8 cellular contexts compared by ENCODE assay signal in the genomic region with DNA sequence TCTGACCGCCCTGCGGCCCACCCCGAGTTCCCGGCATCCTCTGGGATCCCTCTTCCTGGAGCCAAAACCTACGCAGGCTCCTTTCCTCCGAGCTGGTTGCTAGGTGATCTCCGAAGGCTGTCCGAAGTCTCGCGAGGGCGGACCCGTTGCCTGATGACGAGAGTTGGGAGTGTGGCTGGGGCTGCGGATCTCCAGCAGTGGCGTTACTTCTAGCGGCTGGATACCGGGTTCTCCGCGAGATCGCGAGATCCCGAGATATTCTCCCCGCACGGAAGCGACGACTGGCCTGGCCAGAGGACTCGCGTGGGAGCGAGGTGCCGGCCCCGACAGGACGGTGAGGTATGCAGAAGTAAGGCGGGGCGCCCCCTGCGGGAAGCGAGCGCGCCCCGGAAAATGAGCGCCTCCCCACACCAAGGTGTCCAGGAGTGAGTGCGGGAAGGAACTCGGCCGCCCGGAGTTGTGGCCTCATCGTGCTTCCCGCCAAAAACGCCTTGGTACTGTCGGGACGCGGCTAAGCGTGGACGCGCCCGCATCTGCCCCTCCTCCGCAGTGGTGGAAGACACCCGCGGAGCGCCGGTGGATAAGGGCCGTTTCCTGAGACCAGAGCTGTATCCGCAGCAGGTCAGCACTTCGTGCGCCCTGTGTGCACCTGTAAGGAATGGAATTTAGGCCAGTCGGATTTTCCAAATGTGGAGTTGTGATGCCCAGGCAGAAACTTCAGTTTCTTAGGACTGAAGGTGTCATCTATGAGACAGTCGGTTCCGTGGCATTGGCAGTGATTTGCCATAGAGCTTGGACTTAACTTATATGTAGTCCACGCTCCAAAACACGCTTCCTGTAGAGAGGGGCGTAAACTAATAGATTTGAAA. TPM values are rescaled to one million over a fixed set of nuclear protein-coding genes. Genes with fewer than 3 reads are reported as not detected.
DNase-seq lines count a peak whose midpoint lies in the region; ATAC-seq lines count a peak whose summit lies in the region.

A gene (plus strand): TSS at position 146 of the 869 bp plus-strand sequence. CDS start 1,426 bp downstream, outside the sequence.

- H2BK5ac ChIP-seq in mesendoderm (ENCODE audit: low read length) = no peak within 1 kb of the TSS

- H3K36me3 ChIP-seq in endocrine pancreas (ENCODE audit: control insufficient read depth, insufficient read depth, low read length) (no peaks in the 10 kb centered on the region), mesendoderm (ENCODE audit: control insufficient read depth, insufficient read depth, low read length) (no peaks in the 10 kb centered on the region)

- peak; percentile 100 for DNase-seq in COLO829 (ENCODE audit: low spot score)
- peak; percentile 69 for DNase-seq in HS-5 (ENCODE audit: low read depth)
- DNase-seq in NK-92 (lab: John Stamatoyannopoulos, UW; ENCODE audit: unreplicated experiment) = peak; percentile 27
- peak; percentile 73 to 78 (median 76) for DNase-seq in activated CD8-positive, alpha-beta memory T cell treated with anti-CD3 and anti-CD28 coated beads for 48 hours (ENCODE audit: low read depth in 2 of 3, low spot score in 2 of 3)
- DNase-seq in mesendoderm = peak; percentile 99
- peak; percentile 77 for DNase-seq in stimulated activated CD8-positive, alpha-beta memory T cell treated with anti-CD3 and anti-CD28 coated beads, Interleukin-15, amount 100 ng/mL, for 1 hour (ENCODE audit: low read depth)

- H4K5ac ChIP-seq in mesendoderm (ENCODE audit: low read length) = no peak within 1 kb of the TSS

- peak within 1 kb of the TSS; percentile 53 for H3K18ac ChIP-seq in mesendoderm (ENCODE audit: low read length)

- peaks cover 2% of the 10 kb centered on the region for H3K79me2 ChIP-seq in mesendoderm (ENCODE audit: control insufficient read depth, insufficient read depth, low read length)

- H3K4me2 ChIP-seq in mesendoderm (ENCODE audit: low read length) = peak within 1 kb of the TSS; percentile 99

- H2BK15ac ChIP-seq in mesendoderm (replicated peaks; ENCODE audit: low read depth) = no peak within 1 kb of the TSS

- peaks cover 20% of the 10 kb centered on the region for H3K4me1 ChIP-seq in endocrine pancreas (ENCODE audit: control insufficient read depth, insufficient read depth, low read length)
- H3K4me1 ChIP-seq in mesendoderm (ENCODE audit: control insufficient read depth, low read depth, low read length) = peaks cover 2% of the 10 kb centered on the region

- H3K27me3 ChIP-seq in endocrine pancreas (ENCODE audit: control insufficient read depth, insufficient read depth, low read length) (no peaks in the 10 kb centered on the region), mesendoderm (ENCODE audit: insufficient read depth, low read length, poor library complexity) (no peaks in the 10 kb centered on the region)

- peak within 1 kb of the TSS; percentile 46 for H3K4ac ChIP-seq in mesendoderm (ENCODE audit: low read depth, low read length)

- no peak within 1 kb of the TSS for H2AK5ac ChIP-seq in mesendoderm (ENCODE audit: low read length)

- peak within 1 kb of the TSS; percentile 51 for H3K27ac ChIP-seq in mesendoderm (ENCODE audit: low read depth, low read length)

- H3K9me3 ChIP-seq in endocrine pancreas (ENCODE audit: control insufficient read depth, low read length) = no peaks in the 10 kb centered on the region

- H3K9ac ChIP-seq in endocrine pancreas (ENCODE audit: control insufficient read depth, insufficient read depth, low read length) (peak within 1 kb of the TSS; percentile 42), mesendoderm (ENCODE audit: low read length) (peak within 1 kb of the TSS; percentile 83)

- peak; percentile 72 for ATAC-seq in GM19468 (IDR thresholded peaks at IDR 0.05; ENCODE audit: extremely low read depth, unreplicated experiment)

- no peak within 1 kb of the TSS for H2BK120ac ChIP-seq in mesendoderm (ENCODE audit: low read depth, low read length)

- H3K56ac ChIP-seq in mesendoderm (ENCODE audit: low read length) = peak within 1 kb of the TSS; percentile 94

- H4K8ac ChIP-seq in mesendoderm (ENCODE audit: low read depth, low read length) = peak within 1 kb of the TSS; percentile 83

- no peak within 1 kb of the TSS for H3K23ac ChIP-seq in mesendoderm (ENCODE audit: low read length)

- WGBS in mesendoderm (ENCODE audit: extremely low coverage, insufficient coverage, low lambda C conversion rate) = no CpG with 5 or more reads among the region's 69 CpGs

- H3K4me3 ChIP-seq in endocrine pancreas (ENCODE audit: control insufficient read depth, insufficient read depth, low read length) (peak within 1 kb of the TSS; percentile 91), mesendoderm (ENCODE audit: low read length) (peak within 1 kb of the TSS; percentile 75)

- H3K79me1 ChIP-seq in mesendoderm (ENCODE audit: low read length) = peaks cover 3% of the 10 kb centered on the region

RNA-seq across cellular contexts. Expression of the gene that starts here (rescaled TPM):
- 2.0 TPM for polyA plus RNA-seq in mesendoderm (2013, experiment 1 of 2)
- 2.1 TPM for polyA plus RNA-seq in mesendoderm (2013, experiment 2 of 2)

Comparison
In these comparisons a context has a peak if more than half of its experiments do, and no peak if none do; other contexts are left out.
1. Peak in every context shown above with its lines: DNase-seq, ATAC-seq, H3K4me3 ChIP-seq and H3K27ac ChIP-seq.
2. DNase-seq: peak in every context shown above with its lines; median percentile 100 in COLO829; 99 in mesendoderm; 77 in stimulated activated CD8-positive, alpha-beta memory T cell treated with anti-CD3 and anti-CD28 coated beads, Interleukin-15, amount 100 ng/mL, for 1 hour; 76 in activated CD8-positive, alpha-beta memory T cell treated with anti-CD3 and anti-CD28 coated beads for 48 hours; 69 in HS-5; 27 in NK-92.